In the genomic region with DNA sequence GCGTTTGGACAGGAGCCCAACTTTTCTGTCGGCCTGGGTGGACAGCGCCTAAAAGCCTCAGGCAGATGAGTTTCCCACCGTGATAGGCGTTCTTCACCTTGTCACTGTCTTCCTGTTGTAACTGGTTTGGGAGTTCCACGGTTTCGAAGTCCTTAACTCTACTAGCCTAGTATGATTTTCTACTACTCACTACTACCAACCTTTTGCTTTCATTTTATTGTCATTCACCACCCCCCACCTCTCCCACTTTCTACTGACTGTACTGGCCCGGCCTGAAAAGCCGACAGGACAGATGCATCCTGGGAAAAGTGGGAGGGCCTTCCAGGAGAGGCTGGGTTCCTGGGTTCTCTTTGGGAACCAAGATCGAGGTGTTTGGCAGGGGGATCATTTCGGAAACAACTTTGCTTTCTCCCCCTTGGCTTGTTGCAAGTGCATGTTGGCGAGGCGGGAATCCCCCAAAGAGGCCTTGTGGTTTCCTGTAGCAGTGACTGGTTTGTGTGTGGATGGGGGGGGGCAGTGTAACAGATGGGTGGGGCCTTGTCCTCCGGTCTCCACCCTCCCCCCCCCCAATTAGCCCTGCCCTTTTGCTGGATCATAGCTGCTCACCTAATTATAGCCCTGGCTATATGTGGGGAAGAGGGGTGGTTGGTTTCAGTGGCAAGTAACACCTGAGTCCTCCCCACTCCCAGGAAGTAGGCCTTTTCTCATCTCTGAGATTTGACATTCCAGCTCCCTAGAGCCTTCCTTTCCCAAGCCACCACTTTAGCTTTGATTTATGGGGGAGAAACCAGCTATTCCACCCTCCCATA, we compare ENCODE assay signal across 8 cellular contexts. TPM values are rescaled to one million over a fixed set of nuclear protein-coding genes. Genes with fewer than 3 reads are reported as not detected.
A peak's percentile ranks its signal among the peaks of the same experiment; 100 is the strongest.
DNase-seq lines count a peak whose midpoint lies in the region; ATAC-seq and TF ChIP-seq lines count a peak whose summit lies in the region.

No MANE protein-coding gene starts in this region.

- H3K27me3 ChIP-seq in right cardiac atrium (ENCODE audit: control insufficient read depth, insufficient read depth) (no peaks in the 10 kb centered on the region), rectal smooth muscle tissue (ENCODE audit: control insufficient read depth, insufficient read depth, low read length) (no peaks in the 10 kb centered on the region), vagina (no peaks in the 10 kb centered on the region)

- TF ChIP-seq POLR2A in vagina (IDR thresholded peaks at IDR 0.05): peak in 1 of 2 donors; percentile 28

- H3K36me3 ChIP-seq in rectal smooth muscle tissue (ENCODE audit: control insufficient read depth, insufficient read depth, low read length) (peaks cover 32% of the 10 kb centered on the region), vagina (peaks cover 3 to 44% of the 10 kb centered on the region in 2 donors)

- peak overlapping the region; percentile 34 for H3K9ac ChIP-seq in rectal smooth muscle tissue (ENCODE audit: low read length)

- DNase-seq in GM13976 (ENCODE audit: low spot score) (peak; percentile 79), NCI-H1436 (lab: John Stamatoyannopoulos, UW) (peak; percentile 60), T-helper 2 cell (peak; percentile 62 to 95 (median 85)), anterior cingulate cortex (lab: John Stamatoyannopoulos, UW) (peak in 43 of 58 donors; percentile 5 to 62 (median 28)), right cardiac atrium (peak; percentile 74 to 83 (median 78)), vagina (ENCODE audit: extremely low spot score in 2 of 2) (no peak)

- 1% methylated on average over 14 of the region's 14 CpGs for WGBS in right cardiac atrium

- peak overlapping the region; percentile 89 for H3K27ac ChIP-seq in right cardiac atrium (ENCODE audit: low read length)
- H3K27ac ChIP-seq in rectal smooth muscle tissue (ENCODE audit: low read depth, low read length): peak overlapping the region; percentile 97
- peak overlapping the region; percentile 94 for H3K27ac ChIP-seq in vagina

- H3K9me3 ChIP-seq in right cardiac atrium (ENCODE audit: control insufficient read depth, low read length) (no peaks in the 10 kb centered on the region), vagina (no peaks in the 10 kb centered on the region)

- H3K4me3 ChIP-seq in right cardiac atrium (ENCODE audit: low read length): peak overlapping the region; percentile 83
- peak overlapping the region; percentile 77 for H3K4me3 ChIP-seq in rectal smooth muscle tissue (ENCODE audit: low read length)
- H3K4me3 ChIP-seq in vagina: peak overlapping the region; percentile 74 to 83

- intact Hi-C loops in right cardiac atrium (cut with DNase I): no loop called here
- intact Hi-C loops in vagina (cut with DNase I): no loop called here

- TF ChIP-seq CTCF in GM13976 (IDR thresholded peaks at IDR 0.05; ENCODE audit: borderline replicate concordance, control extremely low read depth, extremely low read depth, insufficient read depth, missing control alignments): no peak
- no peak for TF ChIP-seq CTCF in vagina (IDR thresholded peaks at IDR 0.05)

- ATAC-seq in right cardiac atrium: peak in 1 of 2 donors; percentile 37
- no peak for ATAC-seq in GM18870 (IDR thresholded peaks at IDR 0.05; ENCODE audit: unreplicated experiment)

- H3K4me1 ChIP-seq in right cardiac atrium (ENCODE audit: control insufficient read depth, insufficient read depth, low read length) (peaks cover 3% of the 10 kb centered on the region), rectal smooth muscle tissue (ENCODE audit: control insufficient read depth, insufficient read depth, low read length) (peaks cover 11% of the 10 kb centered on the region), vagina (peaks cover 59% of the 10 kb centered on the region)

- in situ Hi-C loops in GM13976 (cut with MboI; ENCODE audit: low sequenced_read_pairs, unreplicated experiment): no loop called here

RNA-seq across cellular contexts. Expression of a gene that starts 1.4 kb away (rescaled TPM):
- total RNA-seq in right cardiac atrium (100 to 1,000 TPM; 259 to 311 (median 268) TPM), vagina (238 TPM)
- polyA plus RNA-seq in right cardiac atrium: 301 TPM

RNA-seq across cellular contexts. Expression of a gene that starts 6.3 kb away (rescaled TPM):
- total RNA-seq in right cardiac atrium (10 to 100 TPM; 65.0 to 76.1 (median 65.8) TPM), vagina (51.1 TPM)
- 68.4 TPM for polyA plus RNA-seq in right cardiac atrium

RNA-seq across cellular contexts. Expression of a gene that starts 14.4 kb away (rescaled TPM):
- total RNA-seq in right cardiac atrium: 1 to 10 TPM; 1.4 to 3.1 (median 1.8) TPM
- 5.3 TPM for polyA plus RNA-seq in right cardiac atrium
- 0.25 TPM for total RNA-seq in vagina

RNA-seq across cellular contexts. Expression of a gene that starts 20.3 kb away (rescaled TPM):
- total RNA-seq in right cardiac atrium: 10 to 100 TPM; 28.3 to 33.4 (median 30.6) TPM
- polyA plus RNA-seq in right cardiac atrium: 23.8 TPM
- total RNA-seq in vagina: 22.6 TPM

RNA-seq across cellular contexts. Expression of a gene that starts 27.3 kb away (rescaled TPM):
- total RNA-seq in right cardiac atrium (100 to 1,000 TPM in 3 of 4 donors, 10 to 100 TPM in 1; 57.6 to 146 (median 103) TPM), vagina (3.2 TPM)
- 83.1 TPM for polyA plus RNA-seq in right cardiac atrium

Comparison
In these comparisons a context has a peak if more than half of its experiments do, and no peak if none do; other contexts are left out.
1. DNase-seq: peak in GM13976 (single experiment), NCI-H1436 (single experiment), T-helper 2 cell (5 of 5), anterior cingulate cortex (43 of 58) and right cardiac atrium (3 of 3); none in vagina (0 of 2).
2. Peak in every context shown above with its lines, with median percentiles within 50 percentile points of each other: H3K27ac ChIP-seq and H3K4me3 ChIP-seq.